In the genomic region with DNA sequence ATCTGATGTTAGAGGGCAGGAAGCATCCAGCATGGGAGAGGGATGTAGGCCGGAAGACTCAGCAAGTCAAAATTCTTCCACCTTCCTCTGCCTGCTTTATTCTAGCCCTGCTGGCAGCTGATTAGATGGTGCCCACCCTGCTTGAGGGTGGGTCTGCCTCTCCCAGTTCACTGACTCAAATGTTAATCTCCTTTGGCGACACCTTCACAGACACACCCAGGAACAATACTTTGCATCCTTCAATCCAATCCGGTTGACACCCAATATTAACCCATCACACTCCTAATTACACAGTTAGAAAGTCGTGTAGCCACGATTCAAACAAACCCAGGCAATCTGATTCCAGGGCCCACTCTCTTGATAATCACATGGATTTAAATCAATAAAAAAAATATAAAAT, we compare ENCODE assay signal across 31 cellular contexts.
DNase-seq lines count a peak whose midpoint lies in the region; ATAC-seq and TF ChIP-seq lines count a peak whose summit lies in the region.
"Had no signal": no experiment of that assay in that cellular context is flagged by ENCODE, and none has a peak within 500 bp of the region (broad histone marks: within the 10 kb centered on the region; RNA-seq: fewer than 3 reads in every experiment).

No MANE protein-coding gene starts in this region.

- intact Hi-C loops in MCF 10A (cut with micrococcal nuclease) (no loop called here), mammary epithelial cell (cut with micrococcal nuclease) (no loop called here)

- H3K36me3 ChIP-seq in mammary epithelial cell (ENCODE audit: insufficient read depth, low read length), result no peaks in the 10 kb centered on the region
- no peaks in the 10 kb centered on the region for H3K36me3 ChIP-seq in HEK293 (ENCODE audit: control insufficient read depth in 2 of 2, insufficient read depth in 1 of 2, low read length in 2 of 2)
- H3K36me3 ChIP-seq: BE2C; BLaER1; BLaER1 treated with 17β-estradiol and CSF1 and Interleukin-3, amounts not matched to agents 10 nM and 100 nM had no signal

- peaks cover 37% of the 10 kb centered on the region for H3K4me1 Mint-ChIP-seq in MCF 10A (ENCODE audit: insufficient read depth, unreplicated experiment)
- H3K4me1 Mint-ChIP-seq: B cell had no signal

- no peaks in the 10 kb centered on the region for H3K79me2 ChIP-seq in mammary epithelial cell (ENCODE audit: insufficient read depth, low read length)

- in situ Hi-C loops in mammary epithelial cell (cut with MboI; ENCODE audit: low sequenced_read_pairs in 2 of 2), result no loop called here

- POLR2A ChIA-PET in MCF 10A (lab: Yijun Ruan, JAX) (no interaction called here), HEK293 (lab: Yijun Ruan, JAX) (no interaction called here)

- no peaks in the 10 kb centered on the region for H4K20me1 ChIP-seq in mammary epithelial cell (ENCODE audit: insufficient read depth, low read length)
- H4K20me1 ChIP-seq: BLaER1 had no signal

- no peak for DNase-seq in MCF 10A (ENCODE audit: unreplicated experiment)
- DNase-seq in mammary epithelial cell, result no peak
- DNase-seq in stimulated activated naive CD8-positive, alpha-beta T cell treated with anti-CD3 and anti-CD28 coated beads, Interleukin-15, Interleukin-2, amounts not matched to agents 100 U/mL and 50 U/mL, for 24 hours, result no peak
- DNase-seq: 8988T; ACHN; AML-193; BE2C; C1 segment of cervical spinal cord; Caco-2; Calu3; CD4-positive, alpha-beta memory T cell; CD4-positive, alpha-beta T cell; CD4-positive, CD25-positive, alpha-beta regulatory T cell; CD8-positive, alpha-beta memory T cell; CD8-positive, alpha-beta T cell; COR-L47; DMS 273 treated with DMSO at 0.1 percent for 48 hours; DMS153; DMS53; DMS79; DMS79 treated with DMSO at 0.1 percent for 48 hours; DND-41; EL had no signal

- H2AFZ ChIP-seq in mammary epithelial cell (ENCODE audit: low read depth, low read length), result no peak overlapping the region

- peaks cover 6% of the 10 kb centered on the region for H3K9me3 Mint-ChIP-seq in MCF 10A (ENCODE audit: unreplicated experiment)
- H3K9me3 Mint-ChIP-seq: CD4-positive, alpha-beta memory T cell; CD4-positive, alpha-beta T cell; CD8-positive, alpha-beta memory T cell; CD8-positive, alpha-beta T cell had no signal

- H3K4me3 ChIP-seq in mammary epithelial cell (replicated peaks in 1 of 3; ENCODE audit: insufficient read depth in 1 of 3, low read depth in 2 of 3, low read length in 3 of 3), result no peak overlapping the region
- no peak overlapping the region for H3K4me3 ChIP-seq in HEK293 (ENCODE audit: low read depth, low read length)
- H3K4me3 ChIP-seq: A549; BLaER1; BLaER1 treated with 17β-estradiol and CSF1 and Interleukin-3, amounts not matched to agents 10 nM and 100 nM had no signal

- no peak overlapping the region for H3K4me3 Mint-ChIP-seq in MCF 10A (ENCODE audit: unreplicated experiment)
- H3K4me3 Mint-ChIP-seq: B cell; CD14-positive monocyte; CD4-positive, alpha-beta memory T cell; CD4-positive, alpha-beta T cell; CD4-positive, CD25-positive, alpha-beta regulatory T cell; CD8-positive, alpha-beta T cell had no signal

- H3K27ac Mint-ChIP-seq in MCF 10A (ENCODE audit: low read depth, unreplicated experiment), result peak overlapping the region; percentile 39
- H3K27ac Mint-ChIP-seq: B cell; CD4-positive, alpha-beta memory T cell; CD4-positive, alpha-beta T cell; CD4-positive, CD25-positive, alpha-beta regulatory T cell; CD8-positive, alpha-beta T cell had no signal

- dilution Hi-C loops in mammary epithelial cell (cut with HindIII; ENCODE audit: low sequenced_read_pairs), result no loop called here

- BruUV-seq in MCF 10A (replicated peaks; lab: Mats Ljungman, UMichigan) (no TSS peak), mammary epithelial cell (replicated peaks; lab: Mats Ljungman, UMichigan) (no TSS peak)

- no peaks in the 10 kb centered on the region for H3K27me3 Mint-ChIP-seq in MCF 10A (ENCODE audit: insufficient read depth, unreplicated experiment)
- H3K27me3 Mint-ChIP-seq: B cell; CD4-positive, alpha-beta memory T cell; CD4-positive, alpha-beta T cell; CD4-positive, CD25-positive, alpha-beta regulatory T cell; CD8-positive, alpha-beta memory T cell had no signal

- H3K27me3 ChIP-seq in mammary epithelial cell (ENCODE audit: insufficient read depth, low read length), result no peaks in the 10 kb centered on the region
- H3K27me3 ChIP-seq: BE2C; BLaER1; BLaER1 treated with 17β-estradiol and CSF1 and Interleukin-3, amounts not matched to agents 10 nM and 100 nM had no signal

- ATAC-seq in stimulated activated naive CD8-positive, alpha-beta T cell treated with anti-CD3 and anti-CD28 coated beads, Interleukin-15, Interleukin-2, amounts not matched to agents 100 U/mL and 50 U/mL, for 24 hours, result no peak
- ATAC-seq: A549; CD8-positive, alpha-beta T cell had no signal

- H3K9ac ChIP-seq in mammary epithelial cell (ENCODE audit: insufficient read depth, low read length), result no peak overlapping the region
- H3K9ac ChIP-seq: BLaER1; BLaER1 treated with 17β-estradiol and CSF1 and Interleukin-3, amounts not matched to agents 10 nM and 100 nM had no signal

- CTCF ChIA-PET in MCF 10A (lab: Yijun Ruan, JAX), result interaction anchor here (0.5 to 0.9 kb wide), 4 partner anchors 17 to 237 kb away, joined by 3 to 5 read pairs (median 4); no protein-coding TSS in a partner anchor
- CTCF ChIA-PET in mammary epithelial cell (lab: Charles Lee; ENCODE audit: low non-redundant PET), result no interaction called here
- CTCF ChIA-PET in HEK293 (lab: Yijun Ruan, JAX), result no interaction called here

- no peak overlapping the region for H3K4me2 ChIP-seq in mammary epithelial cell (ENCODE audit: insufficient read depth, low read depth, low read length)
- H3K4me2 ChIP-seq: A549; BLaER1; BLaER1 treated with 17β-estradiol and CSF1 and Interleukin-3, amounts not matched to agents 10 nM and 100 nM had no signal

- H3K4me1 ChIP-seq in mammary epithelial cell (ENCODE audit: insufficient read depth, low read length), result peaks cover 7% of the 10 kb centered on the region
- H3K4me1 ChIP-seq in HEK293 (ENCODE audit: control insufficient read depth, insufficient read depth, low read length), result peaks cover 12% of the 10 kb centered on the region
- H3K4me1 ChIP-seq: A549, BLaER1, Caco-2 had no signal

- H3K9me3 ChIP-seq in mammary epithelial cell (replicated peaks; ENCODE audit: insufficient read depth, low read length) (no peaks in the 10 kb centered on the region), HEK293 (ENCODE audit: control insufficient read depth, insufficient read depth, low read depth, low read length) (no peaks in the 10 kb centered on the region)
- H3K9me3 ChIP-seq: A549; BE2C; BLaER1; BLaER1 treated with 17β-estradiol and CSF1 and Interleukin-3, amounts not matched to agents 10 nM and 100 nM; Caco-2 had no signal

- peaks cover 6% of the 10 kb centered on the region for H3K36me3 Mint-ChIP-seq in MCF 10A (ENCODE audit: insufficient read depth, unreplicated experiment)
- H3K36me3 Mint-ChIP-seq: CD8-positive, alpha-beta T cell had no signal

- 97% methylated on average over 5 of the region's 5 CpGs for WGBS in mammary epithelial cell (ENCODE audit: low coverage, missing lambda C conversion rate)

- no peak for TF ChIP-seq CTCF in MCF 10A (IDR thresholded peaks at IDR 0.05; ENCODE audit: unreplicated experiment)
- no peak for TF ChIP-seq CTCF in mammary epithelial cell (conservative IDR thresholded peaks at IDR 0.05 in 1 of 2, IDR thresholded peaks at IDR 0.05 in 1 of 2; ENCODE audit: extremely low read depth in 1 of 2, insufficient read depth in 1 of 2, low read depth in 1 of 2, low read length in 2 of 2)
- TF ChIP-seq CTCF in HEK293 (tag by site-specific recombination; IDR thresholded peaks at IDR 0.05), result no peak

- H3K27ac ChIP-seq in mammary epithelial cell (ENCODE audit: insufficient read depth, low read depth, low read length) (no peak overlapping the region), HEK293 (ENCODE audit: extremely low read depth, low read depth, low read length) (no peak overlapping the region)
- H3K27ac ChIP-seq: 22Rv1; A549; BLaER1; BLaER1 treated with 17β-estradiol and CSF1 and Interleukin-3, amounts not matched to agents 10 nM and 100 nM; C4-2B had no signal

TF ChIP-seq in HEK293, 187 proteins besides CTCF, POLR2A, EP300 and RAD21 (continues in another document):
- no peak for TF ChIP-seq ZNF549 (tag by site-specific recombination; IDR thresholded peaks at IDR 0.05)
- TF ChIP-seq ZNF10 (tag by site-specific recombination; IDR thresholded peaks at IDR 0.05), result peak; percentile 49; the same call in 1 of the 2 replicates
- TF ChIP-seq ZBTB48 (tag by site-specific recombination; IDR thresholded peaks at IDR 0.05), result no peak
- TF ChIP-seq ZNF548 (tag by site-specific recombination; IDR thresholded peaks at IDR 0.05), result no peak
- no peak for TF ChIP-seq ZNF133 (tag by site-specific recombination; IDR thresholded peaks at IDR 0.05)
- TF ChIP-seq ZNF175 (tag by site-specific recombination; IDR thresholded peaks at IDR 0.05), result no peak
- TF ChIP-seq, protein P1, sequence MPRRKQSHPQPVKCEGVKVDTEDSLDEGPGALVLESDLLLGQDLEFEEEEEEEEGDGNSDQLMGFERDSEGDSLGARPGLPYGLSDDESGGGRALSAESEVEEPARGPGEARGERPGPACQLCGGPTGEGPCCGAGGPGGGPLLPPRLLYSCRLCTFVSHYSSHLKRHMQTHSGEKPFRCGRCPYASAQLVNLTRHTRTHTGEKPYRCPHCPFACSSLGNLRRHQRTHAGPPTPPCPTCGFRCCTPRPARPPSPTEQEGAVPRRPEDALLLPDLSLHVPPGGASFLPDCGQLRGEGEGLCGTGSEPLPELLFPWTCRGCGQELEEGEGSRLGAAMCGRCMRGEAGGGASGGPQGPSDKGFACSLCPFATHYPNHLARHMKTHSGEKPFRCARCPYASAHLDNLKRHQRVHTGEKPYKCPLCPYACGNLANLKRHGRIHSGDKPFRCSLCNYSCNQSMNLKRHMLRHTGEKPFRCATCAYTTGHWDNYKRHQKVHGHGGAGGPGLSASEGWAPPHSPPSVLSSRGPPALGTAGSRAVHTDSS (tag by site-specific recombination; IDR thresholded peaks at IDR 0.05), result no peak
- no peak for TF ChIP-seq ZNF76 (tag by site-specific recombination; IDR thresholded peaks at IDR 0.05; ENCODE audit: borderline replicate concordance, low read depth)
- TF ChIP-seq ZNF274 (IDR thresholded peaks at IDR 0.05; ENCODE audit: low read length), result no peak
- TF ChIP-seq ZNF274 (tag by site-specific recombination; IDR thresholded peaks at IDR 0.05; ENCODE audit: borderline replicate concordance), result no peak
